Comparison of ENCODE assay signal across 1 cellular context in the genomic region with DNA sequence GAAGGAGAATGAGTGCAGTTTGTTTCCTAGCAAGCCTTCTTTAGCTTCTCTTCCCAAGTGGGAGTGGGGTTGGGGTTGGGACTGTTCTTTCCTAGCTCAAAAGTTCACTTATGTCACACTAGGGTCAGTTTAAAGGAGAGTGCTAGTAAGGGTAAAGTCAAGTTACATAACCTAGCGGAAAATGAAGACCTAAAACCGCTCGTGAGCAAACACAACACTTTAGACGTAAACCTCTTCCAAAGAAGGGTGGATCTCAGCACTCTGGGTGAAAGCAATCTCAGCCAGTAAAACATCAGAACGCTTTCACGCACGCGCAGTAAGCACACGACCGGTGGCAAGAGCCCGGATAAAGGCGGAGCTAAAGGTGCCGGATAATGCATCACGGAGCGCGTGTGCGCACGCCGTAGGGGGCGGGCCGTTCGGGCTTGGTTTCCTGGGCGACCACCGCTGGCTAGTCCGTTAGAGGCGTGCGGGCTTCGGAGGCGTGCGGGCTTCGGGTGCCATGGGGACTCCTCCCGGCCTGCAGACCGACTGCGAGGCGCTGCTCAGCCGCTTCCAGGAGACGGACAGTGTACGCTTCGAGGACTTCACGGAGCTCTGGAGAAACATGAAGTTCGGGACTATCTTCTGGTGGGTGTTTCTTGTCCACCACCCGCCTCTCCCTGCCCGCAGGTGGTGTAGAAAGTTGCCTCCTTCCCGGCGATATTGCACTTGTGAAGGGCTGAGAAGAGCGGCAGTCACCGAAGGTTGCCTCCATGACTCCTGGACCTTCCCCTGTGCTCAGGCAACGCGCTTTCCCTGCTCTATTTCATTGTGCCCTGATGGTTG.
A peak's percentile ranks its signal among the peaks of the same experiment; 100 is the strongest.
TF ChIP-seq lines count a peak whose summit lies in the region.

A gene with protein sequence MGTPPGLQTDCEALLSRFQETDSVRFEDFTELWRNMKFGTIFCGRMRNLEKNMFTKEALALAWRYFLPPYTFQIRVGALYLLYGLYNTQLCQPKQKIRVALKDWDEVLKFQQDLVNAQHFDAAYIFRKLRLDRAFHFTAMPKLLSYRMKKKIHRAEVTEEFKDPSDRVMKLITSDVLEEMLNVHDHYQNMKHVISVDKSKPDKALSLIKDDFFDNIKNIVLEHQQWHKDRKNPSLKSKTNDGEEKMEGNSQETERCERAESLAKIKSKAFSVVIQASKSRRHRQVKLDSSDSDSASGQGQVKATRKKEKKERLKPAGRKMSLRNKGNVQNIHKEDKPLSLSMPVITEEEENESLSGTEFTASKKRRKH (plus strand): TSS at position 462 of the 828 bp plus-strand sequence. CDS start 41 bp downstream, at position 503.

TF ChIP-seq in K562, 482 proteins besides CTCF, POLR2A, EP300 and RAD21 (continued from another document and continues in another):
- TF ChIP-seq NFE2L1 (tag; IDR thresholded peaks at IDR 0.05; ENCODE audit: borderline replicate concordance, low read depth) (no peak), NEUROD1 (IDR thresholded peaks at IDR 0.05; ENCODE audit: borderline replicate concordance, low read depth, low read length, partially characterized antibody) (no peak), TAF1 (IDR thresholded peaks at IDR 0.05; ENCODE audit: control insufficient read depth, extremely low read depth, insufficient read depth, low read length, severe bottlenecking) (peak; percentile 44), ZNF551 (CRISPR knock-in tag; IDR thresholded peaks at IDR 0.05) (no peak), POLR2G (IDR thresholded peaks at IDR 0.05; ENCODE audit: low read depth, low read length) (peak; percentile 87), MYBL2 (IDR thresholded peaks at IDR 0.05; ENCODE audit: low read depth) (no peak), MYBL2 (CRISPR knock-in tag; IDR thresholded peaks at IDR 0.05; ENCODE audit: borderline replicate concordance) (no peak), CBFA2T3 (IDR thresholded peaks at IDR 0.05) (no peak), KLF16 (IDR thresholded peaks at IDR 0.05) (no peak), ARID4B (CRISPR knock-in tag; IDR thresholded peaks at IDR 0.05) (peak; percentile 79), ZNF696 (CRISPR knock-in tag; conservative IDR thresholded peaks at IDR 0.05) (no peak), ILF3 (IDR thresholded peaks at IDR 0.05; ENCODE audit: borderline replicate concordance) (no peak), ZNF311 (CRISPR knock-in tag; IDR thresholded peaks at IDR 0.05) (no peak), FOXA3 (CRISPR knock-in tag; conservative IDR thresholded peaks at IDR 0.05 in 1 of 2, IDR thresholded peaks at IDR 0.05 in 1 of 2) (no peak), POLR2AphosphoS2 (IDR thresholded peaks at IDR 0.05; ENCODE audit: low read length) (no peak), HSF4 (CRISPR knock-in tag; IDR thresholded peaks at IDR 0.05; ENCODE audit: borderline replicate concordance) (no peak), PHTF2 (CRISPR knock-in tag; IDR thresholded peaks at IDR 0.05) (no peak), TEAD2 (tag; IDR thresholded peaks at IDR 0.05) (no peak), FOXP1 (CRISPR knock-in tag; IDR thresholded peaks at IDR 0.05) (no peak), NR1H2 (CRISPR knock-in tag; IDR thresholded peaks at IDR 0.05) (no peak), RBM15 (IDR thresholded peaks at IDR 0.05; ENCODE audit: insufficient read depth, low read length) (no peak), ZNF3 (CRISPR knock-in tag; IDR thresholded peaks at IDR 0.05) (no peak), RBFOX2 (IDR thresholded peaks at IDR 0.05; ENCODE audit: low read depth, low read length) (peak; percentile 83), CHD4 (IDR thresholded peaks at IDR 0.05; ENCODE audit: insufficient read depth, insufficient replicate concordance, low read depth, low read length, poor library complexity, severe bottlenecking) (no peak), SREBF2 (CRISPR knock-in tag; IDR thresholded peaks at IDR 0.05) (no peak), RBM25 (IDR thresholded peaks at IDR 0.05; ENCODE audit: low read depth, low read length, severe bottlenecking) (no peak), TSC22D4 (tag; IDR thresholded peaks at IDR 0.05) (no peak), SMAD4 (CRISPR knock-in tag; conservative IDR thresholded peaks at IDR 0.05) (no peak), HDAC1 (IDR thresholded peaks at IDR 0.05) (peak in 1 of 2 experiments; percentile 82; a peak in 2 of 4 replicates), SMAD1 (IDR thresholded peaks at IDR 0.05; ENCODE audit: low read depth, low read length, partially characterized antibody) (no peak), RCOR1 (IDR thresholded peaks at IDR 0.05; ENCODE audit: borderline replicate concordance in 1 of 2, low read depth in 2 of 2, low read length in 2 of 2) (peak in 1 of 2 experiments; percentile 20; a peak in 1 of 4 replicates), ZC3H11A (IDR thresholded peaks at IDR 0.05; ENCODE audit: low read depth, low read length) (no peak), ZNF584 (CRISPR knock-in tag; IDR thresholded peaks at IDR 0.05; ENCODE audit: low read depth) (no peak), SIN3A (IDR thresholded peaks at IDR 0.05; ENCODE audit: borderline replicate concordance in 2 of 2, control insufficient read depth in 1 of 2, low read depth in 2 of 2, low read length in 2 of 2) (peak; percentile 47 to 83; a peak in 2 of 4 replicates), THRAP3 (IDR thresholded peaks at IDR 0.05; ENCODE audit: borderline replicate concordance) (no peak), CEBPB (tag; IDR thresholded peaks at IDR 0.05) (no peak), ASH1L (IDR thresholded peaks at IDR 0.05; ENCODE audit: borderline replicate concordance, low read depth, partially characterized antibody) (no peak), BHLHE40 (IDR thresholded peaks at IDR 0.05; ENCODE audit: low read length) (peak; percentile 70), ZSCAN29 (IDR thresholded peaks at IDR 0.05) (no peak), HMGN3 (IDR thresholded peaks at IDR 0.05; ENCODE audit: borderline replicate concordance, extremely low read depth, insufficient read length, low read depth, low read length) (no peak), PML (IDR thresholded peaks at IDR 0.05; ENCODE audit: low read length) (0 out of 2 replicates have a peak, but pooled peaks have one; percentile 23), ZNF561 (CRISPR knock-in tag; conservative IDR thresholded peaks at IDR 0.05) (no peak), NFATC3 (IDR thresholded peaks at IDR 0.05) (no peak), MYC (IDR thresholded peaks at IDR 0.05; ENCODE audit: low read depth, low read length) (peak; percentile 56), MYC (CRISPR knock-in tag; IDR thresholded peaks at IDR 0.05; ENCODE audit: borderline replicate concordance, low read depth) (no peak), NR2C1 (IDR thresholded peaks at IDR 0.05) (no peak), NR2C1 (tag; IDR thresholded peaks at IDR 0.05) (no peak)
- TF ChIP-seq, protein P1, sequence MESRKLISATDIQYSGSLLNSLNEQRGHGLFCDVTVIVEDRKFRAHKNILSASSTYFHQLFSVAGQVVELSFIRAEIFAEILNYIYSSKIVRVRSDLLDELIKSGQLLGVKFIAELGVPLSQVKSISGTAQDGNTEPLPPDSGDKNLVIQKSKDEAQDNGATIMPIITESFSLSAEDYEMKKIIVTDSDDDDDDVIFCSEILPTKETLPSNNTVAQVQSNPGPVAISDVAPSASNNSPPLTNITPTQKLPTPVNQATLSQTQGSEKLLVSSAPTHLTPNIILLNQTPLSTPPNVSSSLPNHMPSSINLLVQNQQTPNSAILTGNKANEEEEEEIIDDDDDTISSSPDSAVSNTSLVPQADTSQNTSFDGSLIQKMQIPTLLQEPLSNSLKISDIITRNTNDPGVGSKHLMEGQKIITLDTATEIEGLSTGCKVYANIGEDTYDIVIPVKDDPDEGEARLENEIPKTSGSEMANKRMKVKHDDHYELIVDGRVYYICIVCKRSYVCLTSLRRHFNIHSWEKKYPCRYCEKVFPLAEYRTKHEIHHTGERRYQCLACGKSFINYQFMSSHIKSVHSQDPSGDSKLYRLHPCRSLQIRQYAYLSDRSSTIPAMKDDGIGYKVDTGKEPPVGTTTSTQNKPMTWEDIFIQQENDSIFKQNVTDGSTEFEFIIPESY (CRISPR knock-in tag; IDR thresholded peaks at IDR 0.05): no peak
- TF ChIP-seq, protein P2, sequence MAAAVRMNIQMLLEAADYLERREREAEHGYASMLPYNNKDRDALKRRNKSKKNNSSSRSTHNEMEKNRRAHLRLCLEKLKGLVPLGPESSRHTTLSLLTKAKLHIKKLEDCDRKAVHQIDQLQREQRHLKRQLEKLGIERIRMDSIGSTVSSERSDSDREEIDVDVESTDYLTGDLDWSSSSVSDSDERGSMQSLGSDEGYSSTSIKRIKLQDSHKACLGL (CRISPR knock-in tag; IDR thresholded peaks at IDR 0.05; ENCODE audit: borderline replicate concordance, poor library complexity, severe bottlenecking): no peak
- TF ChIP-seq, protein P3, sequence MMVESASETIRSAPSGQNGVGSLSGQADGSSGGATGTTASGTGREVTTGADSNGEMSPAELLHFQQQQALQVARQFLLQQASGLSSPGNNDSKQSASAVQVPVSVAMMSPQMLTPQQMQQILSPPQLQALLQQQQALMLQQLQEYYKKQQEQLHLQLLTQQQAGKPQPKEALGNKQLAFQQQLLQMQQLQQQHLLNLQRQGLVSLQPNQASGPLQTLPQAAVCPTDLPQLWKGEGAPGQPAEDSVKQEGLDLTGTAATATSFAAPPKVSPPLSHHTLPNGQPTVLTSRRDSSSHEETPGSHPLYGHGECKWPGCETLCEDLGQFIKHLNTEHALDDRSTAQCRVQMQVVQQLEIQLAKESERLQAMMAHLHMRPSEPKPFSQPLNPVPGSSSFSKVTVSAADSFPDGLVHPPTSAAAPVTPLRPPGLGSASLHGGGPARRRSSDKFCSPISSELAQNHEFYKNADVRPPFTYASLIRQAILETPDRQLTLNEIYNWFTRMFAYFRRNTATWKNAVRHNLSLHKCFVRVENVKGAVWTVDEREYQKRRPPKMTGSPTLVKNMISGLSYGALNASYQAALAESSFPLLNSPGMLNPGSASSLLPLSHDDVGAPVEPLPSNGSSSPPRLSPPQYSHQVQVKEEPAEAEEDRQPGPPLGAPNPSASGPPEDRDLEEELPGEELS (CRISPR knock-in tag; IDR thresholded peaks at IDR 0.05; ENCODE audit: borderline replicate concordance): no peak
- TF ChIP-seq, protein P4, sequence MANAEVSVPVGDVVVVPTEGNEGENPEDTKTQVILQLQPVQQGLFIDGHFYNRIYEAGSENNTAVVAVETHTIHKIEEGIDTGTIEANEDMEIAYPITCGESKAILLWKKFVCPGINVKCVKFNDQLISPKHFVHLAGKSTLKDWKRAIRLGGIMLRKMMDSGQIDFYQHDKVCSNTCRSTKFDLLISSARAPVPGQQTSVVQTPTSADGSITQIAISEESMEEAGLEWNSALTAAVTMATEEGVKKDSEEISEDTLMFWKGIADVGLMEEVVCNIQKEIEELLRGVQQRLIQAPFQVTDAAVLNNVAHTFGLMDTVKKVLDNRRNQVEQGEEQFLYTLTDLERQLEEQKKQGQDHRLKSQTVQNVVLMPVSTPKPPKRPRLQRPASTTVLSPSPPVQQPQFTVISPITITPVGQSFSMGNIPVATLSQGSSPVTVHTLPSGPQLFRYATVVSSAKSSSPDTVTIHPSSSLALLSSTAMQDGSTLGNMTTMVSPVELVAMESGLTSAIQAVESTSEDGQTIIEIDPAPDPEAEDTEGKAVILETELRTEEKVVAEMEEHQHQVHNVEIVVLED (CRISPR knock-in tag; IDR thresholded peaks at IDR 0.05): peak; percentile 69
- TF ChIP-seq, protein P5, sequence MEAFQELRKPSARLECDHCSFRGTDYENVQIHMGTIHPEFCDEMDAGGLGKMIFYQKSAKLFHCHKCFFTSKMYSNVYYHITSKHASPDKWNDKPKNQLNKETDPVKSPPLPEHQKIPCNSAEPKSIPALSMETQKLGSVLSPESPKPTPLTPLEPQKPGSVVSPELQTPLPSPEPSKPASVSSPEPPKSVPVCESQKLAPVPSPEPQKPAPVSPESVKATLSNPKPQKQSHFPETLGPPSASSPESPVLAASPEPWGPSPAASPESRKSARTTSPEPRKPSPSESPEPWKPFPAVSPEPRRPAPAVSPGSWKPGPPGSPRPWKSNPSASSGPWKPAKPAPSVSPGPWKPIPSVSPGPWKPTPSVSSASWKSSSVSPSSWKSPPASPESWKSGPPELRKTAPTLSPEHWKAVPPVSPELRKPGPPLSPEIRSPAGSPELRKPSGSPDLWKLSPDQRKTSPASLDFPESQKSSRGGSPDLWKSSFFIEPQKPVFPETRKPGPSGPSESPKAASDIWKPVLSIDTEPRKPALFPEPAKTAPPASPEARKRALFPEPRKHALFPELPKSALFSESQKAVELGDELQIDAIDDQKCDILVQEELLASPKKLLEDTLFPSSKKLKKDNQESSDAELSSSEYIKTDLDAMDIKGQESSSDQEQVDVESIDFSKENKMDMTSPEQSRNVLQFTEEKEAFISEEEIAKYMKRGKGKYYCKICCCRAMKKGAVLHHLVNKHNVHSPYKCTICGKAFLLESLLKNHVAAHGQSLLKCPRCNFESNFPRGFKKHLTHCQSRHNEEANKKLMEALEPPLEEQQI (IDR thresholded peaks at IDR 0.05): no peak
- TF ChIP-seq, protein P6, sequence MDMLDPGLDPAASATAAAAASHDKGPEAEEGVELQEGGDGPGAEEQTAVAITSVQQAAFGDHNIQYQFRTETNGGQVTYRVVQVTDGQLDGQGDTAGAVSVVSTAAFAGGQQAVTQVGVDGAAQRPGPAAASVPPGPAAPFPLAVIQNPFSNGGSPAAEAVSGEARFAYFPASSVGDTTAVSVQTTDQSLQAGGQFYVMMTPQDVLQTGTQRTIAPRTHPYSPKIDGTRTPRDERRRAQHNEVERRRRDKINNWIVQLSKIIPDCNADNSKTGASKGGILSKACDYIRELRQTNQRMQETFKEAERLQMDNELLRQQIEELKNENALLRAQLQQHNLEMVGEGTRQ (CRISPR knock-in tag; IDR thresholded peaks at IDR 0.05): no peak
